In genomic region chr12:74983917-74984316, GRCh38 we compare ENCODE assay signal across 17 cellular contexts.
DNase-seq lines count a peak whose midpoint lies in the region; ATAC-seq, FAIRE-seq and TF ChIP-seq lines count a peak whose summit lies in the region.
"Had no signal": no experiment of that assay in that cellular context is flagged by ENCODE, and none has a peak within 500 bp of the region (broad histone marks: within the 10 kb centered on the region; RNA-seq: fewer than 3 reads in every experiment).

No MANE protein-coding gene starts in this region.

- TF ChIP-seq CTCF in body of pancreas (IDR thresholded peaks at IDR 0.05) = no peak
- TF ChIP-seq CTCF in pancreas (IDR thresholded peaks at IDR 0.05) = no peak

- no peak overlapping the region for H3K27ac ChIP-seq in body of pancreas
- no peak overlapping the region for H3K27ac ChIP-seq in pancreas

- H3K27me3 ChIP-seq in body of pancreas (no peaks in the 10 kb centered on the region), pancreas (no peaks in the 10 kb centered on the region)

- no peaks in the 10 kb centered on the region for H3K36me3 ChIP-seq in body of pancreas (replicated peaks in 1 of 2; ENCODE audit: insufficient read depth in 1 of 2, low read depth in 2 of 2)
- no peaks in the 10 kb centered on the region for H3K36me3 ChIP-seq in pancreas

- WGBS in body of pancreas, 2 donors = 13 to 16% methylated on average over 3 of the region's 3 CpGs
- 12 to 15% methylated on average over 3 of the region's 3 CpGs for whole genome bisulfite sequencing in pancreas, 2 donors

- intact Hi-C loops in body of pancreas (cut with DNase I) (no loop called here), pancreas (cut with DNase I) (no loop called here)

- DNase-seq in DMS53 treated with DMSO at 0.1 percent for 48 hours (lab: John Stamatoyannopoulos, UW; ENCODE audit: unreplicated experiment) = peak; percentile 82
- no peak for DNase-seq in body of pancreas
- DNase-seq in left lobe of liver (ENCODE audit: low spot score) = no peak
- no peak for DNase-seq in pancreas
- no peak for DNase-seq in activated T-cell treated with anti-CD3 and anti-CD28 coated beads, Interleukin-2, amount 50 U/mL, for 48 hours
- no peak for DNase-seq in NCI-H2196 (lab: John Stamatoyannopoulos, UW; ENCODE audit: unreplicated experiment)
- no peak for DNase-seq in NCI-H446 treated with DMSO at 0.1 percent for 48 hours (lab: John Stamatoyannopoulos, UW)
- DNase-seq in T-helper 2 cell = no peak
- DNase-seq: C1 segment of cervical spinal cord; CD4-positive, alpha-beta T cell; DND-41; GDM1; GOT3 had no signal

- H3K9me3 ChIP-seq in body of pancreas (no peaks in the 10 kb centered on the region), pancreas (no peaks in the 10 kb centered on the region)

- no peak for TF ChIP-seq POLR2A in body of pancreas (IDR thresholded peaks at IDR 0.05)

- FAIRE-seq in pancreas (lab: Jason Lieb, UNC) = no peak
- FAIRE-seq: A204.1, GM12892, GM19239, HTR-8/SVneo had no signal

- peaks cover 15% of the 10 kb centered on the region for H3K4me1 ChIP-seq in body of pancreas
- peaks cover 0 to 5% (median 0%) of the 10 kb centered on the region in 3 donors for H3K4me1 ChIP-seq in pancreas

- H3K4me3 ChIP-seq in body of pancreas (no peak overlapping the region), pancreas (no peak overlapping the region)

- ATAC-seq in body of pancreas (peak; percentile 50), left lobe of liver (peak; percentile 72), pancreas (peak in 3 of 4 donors; percentile 60 to 90 (median 70))
